In genomic region chr7:4641667-4642467, GRCh38 we compare ENCODE assay signal across 1 cellular context.
TF ChIP-seq lines count a peak whose summit lies in the region.

No MANE protein-coding gene starts in this region.

TF ChIP-seq in HepG2, 621 proteins besides CTCF, POLR2A, EP300 and RAD21 (continued from another document and continues in another):
- TF ChIP-seq ATF6 (CRISPR knock-in tag; conservative IDR thresholded peaks at IDR 0.05) (no peak), XBP1 (CRISPR knock-in tag; IDR thresholded peaks at IDR 0.05) (peak; percentile 40; the same call in 1 of the 2 replicates), ZNF839 (CRISPR knock-in tag; IDR thresholded peaks at IDR 0.05; ENCODE audit: borderline replicate concordance) (no peak), XRCC5 (optimal IDR thresholded peaks at IDR 0.05; ENCODE audit: low read length) (peak; percentile 54), RFXANK (CRISPR knock-in tag; IDR thresholded peaks at IDR 0.05) (no peak), ZBTB44 (CRISPR knock-in tag; IDR thresholded peaks at IDR 0.05) (0 out of 2 replicates have a peak, but pooled peaks have one; percentile 29), ZBTB34 (CRISPR knock-in tag; IDR thresholded peaks at IDR 0.05) (no peak; the same call in 1 of the 2 replicates), CAMTA2 (CRISPR knock-in tag; IDR thresholded peaks at IDR 0.05; ENCODE audit: borderline replicate concordance) (peak; percentile 90; the same call in 1 of the 2 replicates), IRX3 (CRISPR knock-in tag; IDR thresholded peaks at IDR 0.05; ENCODE audit: borderline replicate concordance, low read depth) (peak; percentile 98), AHR (CRISPR knock-in tag; IDR thresholded peaks at IDR 0.05) (no peak), MEF2D (CRISPR knock-in tag; IDR thresholded peaks at IDR 0.05) (peak; percentile 68), ZSCAN25 (CRISPR knock-in tag; IDR thresholded peaks at IDR 0.05) (peak; percentile 100), ZNF674 (CRISPR knock-in tag; IDR thresholded peaks at IDR 0.05; ENCODE audit: low read depth) (peak; percentile 99; the same call in 1 of the 2 replicates), ZNF446 (CRISPR knock-in tag; IDR thresholded peaks at IDR 0.05) (peak; percentile 100), ZFP36L2 (CRISPR knock-in tag; IDR thresholded peaks at IDR 0.05) (no peak), KLF12 (CRISPR knock-in tag; IDR thresholded peaks at IDR 0.05; ENCODE audit: borderline replicate concordance) (peak; percentile 71; the same call in 1 of the 2 replicates), ZBTB49 (CRISPR knock-in tag; IDR thresholded peaks at IDR 0.05; ENCODE audit: borderline replicate concordance) (no peak), ZNF329 (CRISPR knock-in tag; IDR thresholded peaks at IDR 0.05; ENCODE audit: low read depth) (peak; percentile 96), HES4 (CRISPR knock-in tag; IDR thresholded peaks at IDR 0.05; ENCODE audit: borderline replicate concordance) (peak; percentile 100), ZNF224 (CRISPR knock-in tag; IDR thresholded peaks at IDR 0.05) (no peak; the same call in 1 of the 2 replicates), RCOR2 (CRISPR knock-in tag; IDR thresholded peaks at IDR 0.05) (0 out of 2 replicates have a peak, but pooled peaks have one; percentile 21), ZBTB33 (CRISPR knock-in tag; IDR thresholded peaks at IDR 0.05) (0 out of 2 replicates have a peak, but pooled peaks have one; percentile 9), STAT6 (CRISPR knock-in tag; IDR thresholded peaks at IDR 0.05; ENCODE audit: borderline replicate concordance) (no peak), PCBP2 (optimal IDR thresholded peaks at IDR 0.05; ENCODE audit: low read depth, low read length, poor library complexity, severe bottlenecking) (no peak), SMARCC2 (IDR thresholded peaks at IDR 0.05) (no peak), KAT7 (CRISPR knock-in tag; IDR thresholded peaks at IDR 0.05; ENCODE audit: borderline replicate concordance) (peak; percentile 70; the same call in 1 of the 2 replicates), ZNF792 (CRISPR knock-in tag; IDR thresholded peaks at IDR 0.05) (peak; percentile 20; the same call in 1 of the 2 replicates), HDAC2 (CRISPR knock-in tag; IDR thresholded peaks at IDR 0.05) (peak; percentile 71), ZNF597 (CRISPR knock-in tag; IDR thresholded peaks at IDR 0.05) (no peak), KLF13 (CRISPR knock-in tag; IDR thresholded peaks at IDR 0.05) (no peak), TAF1 (CRISPR knock-in tag; IDR thresholded peaks at IDR 0.05) (peak; percentile 53), ZNF331 (CRISPR knock-in tag; IDR thresholded peaks at IDR 0.05) (peak; percentile 88), USF2 (IDR thresholded peaks at IDR 0.05; ENCODE audit: low read depth, low read length) (peak; percentile 81), USF2 (CRISPR knock-in tag; IDR thresholded peaks at IDR 0.05; ENCODE audit: borderline replicate concordance) (no peak; the same call in 1 of the 2 replicates), FOSL1 (CRISPR knock-in tag; IDR thresholded peaks at IDR 0.05; ENCODE audit: borderline replicate concordance) (no peak; the same call in 1 of the 2 replicates), CCAR2 (optimal IDR thresholded peaks at IDR 0.05; ENCODE audit: low read depth, low read length) (no peak), ZNF83 (CRISPR knock-in tag; IDR thresholded peaks at IDR 0.05; ENCODE audit: borderline replicate concordance) (no peak; the same call in none of the 2 replicates), PRPF4 (IDR thresholded peaks at IDR 0.05; ENCODE audit: low read depth, low read length, poor library complexity, severe bottlenecking) (no peak), ZNF530 (CRISPR knock-in tag; IDR thresholded peaks at IDR 0.05; ENCODE audit: low read depth) (peak; percentile 48; the same call in 1 of the 2 replicates), ETV5 (CRISPR knock-in tag; IDR thresholded peaks at IDR 0.05; ENCODE audit: borderline replicate concordance) (peak; percentile 77), FOXP4 (CRISPR knock-in tag; IDR thresholded peaks at IDR 0.05) (peak; percentile 48), NAIF1 (CRISPR knock-in tag; IDR thresholded peaks at IDR 0.05; ENCODE audit: borderline replicate concordance) (no peak), RARA (CRISPR knock-in tag; IDR thresholded peaks at IDR 0.05) (no peak; the same call in 1 of the 2 replicates), FLYWCH1 (CRISPR knock-in tag; IDR thresholded peaks at IDR 0.05) (0 out of 2 replicates have a peak, but pooled peaks have one; percentile 96), NFATC3 (CRISPR knock-in tag; IDR thresholded peaks at IDR 0.05) (no peak), TCF12 (IDR thresholded peaks at IDR 0.05) (no peak), TCF12 (CRISPR knock-in tag; IDR thresholded peaks at IDR 0.05) (peak; percentile 88), ATF7 (IDR thresholded peaks at IDR 0.05) (no peak), ATF7 (CRISPR knock-in tag; IDR thresholded peaks at IDR 0.05) (no peak)
